ENCODE assay signal across 21 cellular contexts in genomic region chr3:183529717-183530116, GRCh38. TPM values are rescaled to one million over a fixed set of nuclear protein-coding genes. Genes with fewer than 3 reads are reported as not detected.
"Had no signal": no experiment of that assay in that cellular context is flagged by ENCODE, and none has a peak within 500 bp of the region (broad histone marks: within the 10 kb centered on the region; RNA-seq: fewer than 3 reads in every experiment).

No MANE protein-coding gene starts in this region.

- H3K9me3 ChIP-seq: colonic mucosa, esophagus squamous epithelium had no signal

- DNase-seq: activated CD4-positive, alpha-beta T cell treated with anti-CD3 and anti-CD28 coated beads for 4 hours; activated CD8-positive, alpha-beta memory T cell treated with anti-CD3 and anti-CD28 coated beads for 24 hours; amniotic stem cell; central memory CD4-positive, alpha-beta T cell; colonic mucosa; esophagus squamous epithelium; hypothalamus; left ventricle myocardium superior; mesenchymal stem cell; natural killer cell; right cardiac atrium; stimulated activated CD4-positive, alpha-beta T cell treated with anti-CD3 and anti-CD28 coated beads, Interleukin-4, amount 100 ng/mL, for 24 hours; stimulated activated naive CD4-positive, alpha-beta T cell treated with Interleukin-2 at 50 U/mL for 16 hours; T-helper 1 cell; trophoblast cell had no signal

- ATAC-seq: left ventricle myocardium superior, natural killer cell, right cardiac atrium had no signal

- H3K36me3 ChIP-seq: colonic mucosa, esophagus squamous epithelium had no signal

- H3K4me3 Mint-ChIP-seq: activated naive CD4-positive, alpha-beta T cell treated with anti-CD3 and anti-CD28 coated beads, Interleukin-2, amount 50 U/mL, for 24 hours; brain; natural killer cell had no signal

- H3K4me3 ChIP-seq: colonic mucosa, esophagus squamous epithelium had no signal

- H3K27ac ChIP-seq: colonic mucosa, esophagus squamous epithelium had no signal

- FAIRE-seq: small intestine had no signal

- H3K27me3 ChIP-seq: colonic mucosa had no signal

- H3K36me3 Mint-ChIP-seq: brain, natural killer cell had no signal

- H3K4me1 ChIP-seq: colonic mucosa, esophagus squamous epithelium had no signal

- H3K27me3 Mint-ChIP-seq: activated naive CD4-positive, alpha-beta T cell treated with anti-CD3 and anti-CD28 coated beads, Interleukin-2, amount 50 U/mL, for 24 hours had no signal

- H3K27ac Mint-ChIP-seq: activated naive CD4-positive, alpha-beta T cell treated with anti-CD3 and anti-CD28 coated beads, Interleukin-2, amount 50 U/mL, for 24 hours; activated T-helper 2 cell treated with anti-CD3 and anti-CD28 coated beads, Interferon-gamma antibody, Interleukin-2, Interleukin-4, amounts not matched to agents 10 μg/mL and 5 μg/mL and 100 μg/mL, durations not matched to agents 14 hours and 24 hours and 36 hours; brain had no signal

RNA-seq across cellular contexts. Expression of gene KLHL6, which starts 25.8 kb away (rescaled TPM):
- total RNA-seq: fibroblast of villous mesenchyme, kidney epithelial cell had no signal
